In genomic region chr9:98597372-98597771, GRCh38 we compare ENCODE assay signal across 21 cellular contexts.
"Had no signal": no experiment of that assay in that cellular context is flagged by ENCODE, and none has a peak within 500 bp of the region (broad histone marks: within the 10 kb centered on the region; RNA-seq: fewer than 3 reads in every experiment).

No MANE protein-coding gene starts in this region.

- H3K27ac ChIP-seq: ascending aorta, psoas muscle, testis had no signal

- H3K36me3 Mint-ChIP-seq: activated naive CD8-positive, alpha-beta T cell treated with anti-CD3 and anti-CD28 coated beads for 36 hours had no signal

- DNase-seq: activated CD4-positive, alpha-beta memory T cell treated with anti-CD3 and anti-CD28 coated beads, Interleukin-2, amount 10 ng/mL, durations not matched to agents 7 days and 5 days; activated CD4-positive, alpha-beta T cell treated with anti-CD3 and anti-CD28 coated beads for 1 hour; activated gamma-delta T cell treated with Interleukin-2 at 50 U/mL for 16 hours; activated naive CD8-positive, alpha-beta T cell treated with anti-CD3 and anti-CD28 coated beads for 36 hours; activated T-cell treated with anti-CD3 and anti-CD28 coated beads, Interleukin-2, amount 50 U/mL, for 72 hours; foreskin fibroblast; head of caudate nucleus; left ventricle myocardium superior; mesenchymal stem cell; nephron progenitor cell; psoas muscle; stimulated activated naive CD4-positive, alpha-beta T cell; SW 1271; T-helper 9 cell; testis had no signal

- ATAC-seq: activated T-cell treated with anti-CD3 and anti-CD28 coated beads, Interleukin-2, amount 50 U/mL, for 72 hours; esophagus mucosa; left ventricle myocardium superior; psoas muscle; sciatic nerve had no signal

- H3K4me3 ChIP-seq: ascending aorta, psoas muscle, testis had no signal

- H3K4me3 Mint-ChIP-seq: activated CD4-positive, alpha-beta memory T cell treated with anti-CD3 and anti-CD28 coated beads, Interleukin-2, amount 10 ng/mL, durations not matched to agents 7 days and 5 days; activated naive CD8-positive, alpha-beta T cell treated with anti-CD3 and anti-CD28 coated beads for 36 hours; activated T-cell treated with anti-CD3 and anti-CD28 coated beads, Interleukin-2, amount 50 U/mL, for 72 hours; central memory CD8-positive, alpha-beta T cell; nephron progenitor cell had no signal

- H3K27me3 ChIP-seq: ascending aorta, testis had no signal

- FAIRE-seq: endometrium, keratinocyte had no signal

- H3K36me3 ChIP-seq: ascending aorta had no signal

- H3K4me1 ChIP-seq: ascending aorta, psoas muscle had no signal

- H3K27ac Mint-ChIP-seq: activated CD4-positive, alpha-beta memory T cell treated with anti-CD3 and anti-CD28 coated beads, Interleukin-2, amount 10 ng/mL, durations not matched to agents 7 days and 5 days; activated naive CD8-positive, alpha-beta T cell treated with anti-CD3 and anti-CD28 coated beads for 36 hours; activated T-cell treated with anti-CD3 and anti-CD28 coated beads, Interleukin-2, amount 50 U/mL, for 72 hours; nephron progenitor cell had no signal

- H3K4me1 Mint-ChIP-seq: activated CD4-positive, alpha-beta memory T cell treated with anti-CD3 and anti-CD28 coated beads, Interleukin-2, amount 10 ng/mL, durations not matched to agents 7 days and 5 days; activated naive CD8-positive, alpha-beta T cell treated with anti-CD3 and anti-CD28 coated beads for 36 hours; central memory CD8-positive, alpha-beta T cell had no signal

- H3K27me3 Mint-ChIP-seq: activated naive CD8-positive, alpha-beta T cell treated with anti-CD3 and anti-CD28 coated beads for 36 hours had no signal

- H3K9me3 Mint-ChIP-seq: activated CD4-positive, alpha-beta memory T cell treated with anti-CD3 and anti-CD28 coated beads, Interleukin-2, amount 10 ng/mL, durations not matched to agents 7 days and 5 days; activated naive CD8-positive, alpha-beta T cell treated with anti-CD3 and anti-CD28 coated beads for 36 hours; activated T-cell treated with anti-CD3 and anti-CD28 coated beads, Interleukin-2, amount 50 U/mL, for 72 hours; central memory CD8-positive, alpha-beta T cell; nephron progenitor cell had no signal

- H3K9me3 ChIP-seq: ascending aorta, psoas muscle, testis had no signal
